11 cellular contexts compared by ENCODE assay signal in the genomic region with DNA sequence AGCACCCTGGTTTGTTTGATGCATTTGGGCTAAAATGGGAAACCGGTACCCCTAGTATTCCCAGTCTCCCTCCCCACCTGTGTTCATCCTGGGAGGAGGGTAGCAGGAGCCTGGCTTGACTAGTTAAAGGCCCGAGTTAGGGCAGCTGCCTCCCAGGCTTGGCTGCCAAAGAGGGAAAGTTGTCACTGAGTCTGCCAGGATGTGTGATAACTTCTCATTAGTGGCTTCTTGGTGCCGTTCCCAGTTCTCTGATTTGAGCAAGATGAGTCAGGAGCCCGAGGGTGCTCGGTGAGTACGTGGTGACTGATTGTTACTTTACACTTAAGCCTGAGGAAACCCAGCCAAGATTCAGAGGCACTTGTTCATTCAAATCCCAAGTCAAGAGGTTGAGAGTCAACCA. TPM values are rescaled to one million over a fixed set of nuclear protein-coding genes. Genes with fewer than 3 reads are reported as not detected.
A peak's percentile ranks its signal among the peaks of the same experiment; 100 is the strongest.
DNase-seq lines count a peak whose midpoint lies in the region; ATAC-seq and TF ChIP-seq lines count a peak whose summit lies in the region.
"Had no signal": no experiment of that assay in that cellular context is flagged by ENCODE, and none has a peak within 500 bp of the region (broad histone marks: within the 10 kb centered on the region; RNA-seq: fewer than 3 reads in every experiment).

No MANE protein-coding gene starts in this region.

- H3K4me3 Mint-ChIP-seq in MCF 10A (ENCODE audit: unreplicated experiment): peak overlapping the region; percentile 4
- no peak overlapping the region for H3K4me3 Mint-ChIP-seq in stimulated activated naive CD8-positive, alpha-beta T cell treated with anti-CD3 and anti-CD28 coated beads, Interleukin-15, amount 100 ng/mL, for 72 hours
- H3K4me3 Mint-ChIP-seq: activated T-cell treated with anti-CD3 and anti-CD28 coated beads, Interleukin-2, amount 50 U/mL, for 24 hours had no signal

- H3F3A ChIP-seq in smooth muscle cell (ENCODE audit: low read depth) (no peaks in the 10 kb centered on the region), MM.1S (ENCODE audit: insufficient read depth, low read length) (no peaks in the 10 kb centered on the region)

- no peak overlapping the region for H3K18ac ChIP-seq in IMR-90 (ENCODE audit: low read depth, low read length)

- H3K27me3 ChIP-seq in IMR-90 (ENCODE audit: control insufficient read depth, insufficient read depth, low read length): peaks cover 25% of the 10 kb centered on the region
- H3K27me3 ChIP-seq in smooth muscle cell (ENCODE audit: low read depth): no peaks in the 10 kb centered on the region
- 0 out of 2 replicates have a peak, but pooled peaks cover 4% of the 10 kb centered on the region for H3K27me3 ChIP-seq in MM.1S (replicated peaks; ENCODE audit: insufficient read depth, low read length)
- H3K27me3 ChIP-seq: BLaER1 treated with 17β-estradiol and CSF1 and Interleukin-3, amounts not matched to agents 10 nM and 100 nM had no signal

- no peaks in the 10 kb centered on the region for H3K9me1 ChIP-seq in IMR-90 (ENCODE audit: insufficient read depth, low read length)

- H3K27me3 Mint-ChIP-seq in MCF 10A (ENCODE audit: insufficient read depth, unreplicated experiment): peaks cover 13% of the 10 kb centered on the region
- peaks cover 6% of the 10 kb centered on the region for H3K27me3 Mint-ChIP-seq in stimulated activated naive CD8-positive, alpha-beta T cell treated with anti-CD3 and anti-CD28 coated beads, Interleukin-15, amount 100 ng/mL, for 72 hours

- TF ChIP-seq CTCF in IMR-90 (conservative IDR thresholded peaks at IDR 0.05; ENCODE audit: low read depth, low read length) (no peak), MCF 10A (IDR thresholded peaks at IDR 0.05; ENCODE audit: unreplicated experiment) (no peak), smooth muscle cell (IDR thresholded peaks at IDR 0.05; ENCODE audit: borderline replicate concordance, insufficient read depth, poor library complexity, severe bottlenecking) (no peak), MM.1S (IDR thresholded peaks at IDR 0.05; ENCODE audit: low read length) (no peak)

- DNase-seq in A172 (ENCODE audit: low spot score) (peak; percentile 99), IMR-90 (peak; percentile 91), MCF 10A (ENCODE audit: unreplicated experiment) (peak; percentile 99), kidney glomerular epithelial cell (lab: John Stamatoyannopoulos, UW) (peak; percentile 89), smooth muscle cell (lab: John Stamatoyannopoulos, UW; ENCODE audit: unreplicated experiment) (no peak), MM.1S (no peak)
- no peak for DNase-seq in stimulated activated naive CD8-positive, alpha-beta T cell treated with anti-CD3 and anti-CD28 coated beads, Interleukin-15, amount 100 ng/mL, for 72 hours
- DNase-seq: activated T-cell treated with anti-CD3 and anti-CD28 coated beads, Interleukin-2, amount 50 U/mL, for 24 hours had no signal

- peaks cover 9% of the 10 kb centered on the region for H3K4me1 Mint-ChIP-seq in MCF 10A (ENCODE audit: insufficient read depth, unreplicated experiment)
- no peaks in the 10 kb centered on the region for H3K4me1 Mint-ChIP-seq in stimulated activated naive CD8-positive, alpha-beta T cell treated with anti-CD3 and anti-CD28 coated beads, Interleukin-15, amount 100 ng/mL, for 72 hours

- H3K4me1 ChIP-seq in IMR-90 (ENCODE audit: control insufficient read depth, insufficient read depth, low read length) (peaks cover 8% of the 10 kb centered on the region), smooth muscle cell (ENCODE audit: low read depth) (no peaks in the 10 kb centered on the region), MM.1S (ENCODE audit: low read length) (no peaks in the 10 kb centered on the region)

- ATAC-seq in IMR-90 (ENCODE audit: low read depth) (peak; percentile 85), HG03095 (IDR thresholded peaks at IDR 0.05; ENCODE audit: unreplicated experiment) (no peak)
- ATAC-seq in stimulated activated naive CD8-positive, alpha-beta T cell treated with anti-CD3 and anti-CD28 coated beads, Interleukin-15, amount 100 ng/mL, for 72 hours: no peak

- no peak overlapping the region for H2BK120ac ChIP-seq in IMR-90 (ENCODE audit: low read depth, low read length)

- no peak overlapping the region for H4K5ac ChIP-seq in IMR-90 (ENCODE audit: low read depth, low read length)

- H3K4me2 ChIP-seq in IMR-90 (ENCODE audit: low read depth, low read length): no peak overlapping the region
- H3K4me2 ChIP-seq in smooth muscle cell: no peak overlapping the region
- H3K4me2 ChIP-seq in MM.1S (ENCODE audit: low read depth, low read length): no peak overlapping the region

- no TSS peak for BruUV-seq in IMR-90 (replicated peaks; lab: Mats Ljungman, UMichigan)
- no TSS peak for BruUV-seq in MCF 10A (replicated peaks; lab: Mats Ljungman, UMichigan)

- no peak overlapping the region for H4K91ac ChIP-seq in IMR-90 (ENCODE audit: insufficient read depth, low read depth, low read length)

- H2AK9ac ChIP-seq in IMR-90 (replicated peaks; ENCODE audit: low read depth, low read length, poor library complexity): peak overlapping the region; percentile 85

- H2BK15ac ChIP-seq in IMR-90 (ENCODE audit: low read depth, low read length): peak overlapping the region; percentile 24; the same call in 1 of the 3 replicates

- POLR2A ChIA-PET in IMR-90 (lab: Charles Lee; ENCODE audit: unreplicated experiment) (no interaction called here), MCF 10A (lab: Yijun Ruan, JAX) (interaction anchor here (1.1 to 1.7 kb wide), 2 partner anchors 18 to 44 kb away, joined by 3 to 6 read pairs; no protein-coding TSS in a partner anchor)

- H3K27ac Mint-ChIP-seq in MCF 10A (ENCODE audit: low read depth, unreplicated experiment): peak overlapping the region; percentile 46
- H3K27ac Mint-ChIP-seq in stimulated activated naive CD8-positive, alpha-beta T cell treated with anti-CD3 and anti-CD28 coated beads, Interleukin-15, amount 100 ng/mL, for 72 hours: peak overlapping the region in 1 of 2 donors; percentile 50
- H3K27ac Mint-ChIP-seq: activated T-cell treated with anti-CD3 and anti-CD28 coated beads, Interleukin-2, amount 50 U/mL, for 24 hours had no signal

- H3K14ac ChIP-seq in IMR-90 (replicated peaks; ENCODE audit: low read depth, low read length): 0 out of 2 replicates have a peak overlapping the region, but pooled peaks have one; percentile 39

- no peaks in the 10 kb centered on the region for H3K9me3 Mint-ChIP-seq in MCF 10A (ENCODE audit: unreplicated experiment)
- no peaks in the 10 kb centered on the region for H3K9me3 Mint-ChIP-seq in stimulated activated naive CD8-positive, alpha-beta T cell treated with anti-CD3 and anti-CD28 coated beads, Interleukin-15, amount 100 ng/mL, for 72 hours
- H3K9me3 Mint-ChIP-seq: activated T-cell treated with anti-CD3 and anti-CD28 coated beads, Interleukin-2, amount 50 U/mL, for 24 hours had no signal

- H3K9me2 ChIP-seq in MM.1S (replicated peaks; ENCODE audit: insufficient read depth, low read length): no peaks in the 10 kb centered on the region

- H3K56ac ChIP-seq in IMR-90 (ENCODE audit: extremely low read depth, insufficient read depth, low read length): no peak overlapping the region

- TF ChIP-seq POLR2A in IMR-90 (IDR thresholded peaks at IDR 0.05; ENCODE audit: low read depth, low read length): no peak

- no peaks in the 10 kb centered on the region for H3K36me3 Mint-ChIP-seq in MCF 10A (ENCODE audit: insufficient read depth, unreplicated experiment)

- no peak overlapping the region for H2BK20ac ChIP-seq in IMR-90 (ENCODE audit: low read depth, low read length)

- H4K20me1 ChIP-seq in IMR-90 (ENCODE audit: insufficient read depth, low read length) (no peaks in the 10 kb centered on the region; the same call in 1 of the 2 replicates), smooth muscle cell (ENCODE audit: low read depth) (no peaks in the 10 kb centered on the region), MM.1S (ENCODE audit: insufficient read depth, low read length) (no peaks in the 10 kb centered on the region)
- H4K20me1 ChIP-seq: BLaER1 treated with 17β-estradiol and CSF1 and Interleukin-3, amounts not matched to agents 10 nM and 100 nM had no signal

- in situ Hi-C loops in IMR-90 (cut with MboI; ENCODE audit: low sequenced_read_pairs): no loop called here

- H3K79me2 ChIP-seq in smooth muscle cell (ENCODE audit: low read depth): no peaks in the 10 kb centered on the region
- no peaks in the 10 kb centered on the region for H3K79me2 ChIP-seq in MM.1S (ENCODE audit: low read length)

- H4K8ac ChIP-seq in IMR-90 (ENCODE audit: low read depth in 2 of 2, low read length in 2 of 2): 0 out of 4 replicates have a peak overlapping the region, but pooled peaks of 1 of the 2 experiments have one; percentile 19

- H2BK5ac ChIP-seq in IMR-90 (ENCODE audit: low read depth, low read length, poor library complexity, severe bottlenecking): no peak overlapping the region

- peak overlapping the region; percentile 45; the same call in 1 of the 2 replicates for H3K4ac ChIP-seq in IMR-90 (ENCODE audit: low read depth, low read length)

- H3K9ac ChIP-seq in IMR-90 (ENCODE audit: low read depth, low read length) (no peak overlapping the region), smooth muscle cell (ENCODE audit: low read depth) (no peak overlapping the region), MM.1S (ENCODE audit: low read length) (no peak overlapping the region)
- H3K9ac ChIP-seq: BLaER1 treated with 17β-estradiol and CSF1 and Interleukin-3, amounts not matched to agents 10 nM and 100 nM had no signal

- no peak for TF ChIP-seq RAD21 in IMR-90 (IDR thresholded peaks at IDR 0.05; ENCODE audit: low read length)

- H3K4me3 ChIP-seq in IMR-90 (ENCODE audit: insufficient read depth, low read depth, low read length): no peak overlapping the region
- no peak overlapping the region for H3K4me3 ChIP-seq in smooth muscle cell
- H3K4me3 ChIP-seq in MM.1S (ENCODE audit: low read length): no peak overlapping the region
- H3K4me3 ChIP-seq: BLaER1 treated with 17β-estradiol and CSF1 and Interleukin-3, amounts not matched to agents 10 nM and 100 nM had no signal

- H3K23ac ChIP-seq in IMR-90 (ENCODE audit: low read depth, low read length): no peak overlapping the region

- no peaks in the 10 kb centered on the region for H3K79me1 ChIP-seq in IMR-90 (ENCODE audit: low read depth in 1 of 2, low read length in 2 of 2)

- H2AFZ ChIP-seq in IMR-90 (replicated peaks; ENCODE audit: low read length, poor library complexity) (peak overlapping the region; percentile 17), smooth muscle cell (ENCODE audit: low read depth) (no peak overlapping the region), MM.1S (ENCODE audit: low read length) (no peak overlapping the region)

- 0% methylated on average over 4 of the region's 6 CpGs; no CpG with 5 or more reads in 1 of the 2 experiments for WGBS in IMR-90 (ENCODE audit: extremely low coverage in 2 of 2, insufficient read length in 1 of 2), 2 experiments
- 32% methylated on average over 6 of the region's 6 CpGs for WGBS in smooth muscle cell (ENCODE audit: low lambda C conversion rate)

- H3K36me3 ChIP-seq in IMR-90 (ENCODE audit: control insufficient read depth, insufficient read depth, low read length): no peaks in the 10 kb centered on the region
- H3K36me3 ChIP-seq in smooth muscle cell (ENCODE audit: low read depth): no peaks in the 10 kb centered on the region
- H3K36me3 ChIP-seq in MM.1S (replicated peaks; ENCODE audit: insufficient read depth, low read length): no peaks in the 10 kb centered on the region
- H3K36me3 ChIP-seq: BLaER1 treated with 17β-estradiol and CSF1 and Interleukin-3, amounts not matched to agents 10 nM and 100 nM had no signal

- CTCF ChIA-PET in IMR-90 (lab: Yijun Ruan, JAX) (no interaction called here), MCF 10A (lab: Yijun Ruan, JAX) (no interaction called here)

- dilution Hi-C loops in IMR-90 (cut with HindIII; ENCODE audit: low sequenced_read_pairs, unreplicated experiment): no loop called here

- peaks cover 10% of the 10 kb centered on the region for H3K9me3 ChIP-seq in IMR-90 (ENCODE audit: control insufficient read depth, insufficient read depth, low read length)
- no peaks in the 10 kb centered on the region for H3K9me3 ChIP-seq in smooth muscle cell (replicated peaks; ENCODE audit: low read depth)
- no peaks in the 10 kb centered on the region for H3K9me3 ChIP-seq in MM.1S (replicated peaks; ENCODE audit: insufficient read depth, low read length)

- no peak overlapping the region; the same call in 1 of the 2 replicates for H2AK5ac ChIP-seq in IMR-90 (ENCODE audit: low read depth, low read length)

- no peak overlapping the region for H3K27ac ChIP-seq in IMR-90 (ENCODE audit: insufficient read depth, low read length)
- H3K27ac ChIP-seq in smooth muscle cell (ENCODE audit: low read depth): no peak overlapping the region
- H3K27ac ChIP-seq in MM.1S (ENCODE audit: low read length): no peak overlapping the region
- H3K27ac ChIP-seq: BLaER1 treated with 17β-estradiol and CSF1 and Interleukin-3, amounts not matched to agents 10 nM and 100 nM had no signal

- intact Hi-C loops in IMR-90 (cut with micrococcal nuclease): no loop called here
- intact Hi-C loops in MCF 10A (cut with micrococcal nuclease): no loop called here

RNA-seq across cellular contexts. Expression of a gene that starts 2.5 kb away (rescaled TPM):
- 0.12 TPM in 1 of 2 replicates, not detected in the other for total RNA-seq in A172 (2014; rRNA removed; shearing (Covaris generic))
- total RNA-seq in IMR-90 (2012; rRNA removed): not detected in 2 replicates
- 0.06 and 0.09 TPM in 2 replicates for polyA plus RNA-seq in IMR-90 (2012; rRNA removed)
- 0.07 TPM in 1 of 2 replicates, not detected in the other for polyA plus RNA-seq in IMR-90 (2012; cell fraction: cytosol; rRNA removed)
- polyA plus RNA-seq in IMR-90 (2012; cell fraction: nucleus; rRNA removed; ENCODE audit: low replicate concordance): 0.07 and 0.14 TPM in 2 replicates
- total RNA-seq in MCF 10A (2022): not detected in 2 replicates
- total RNA-seq in smooth muscle cell: not detected in 2 replicates
- not detected in 2 replicates for polyA plus RNA-seq in smooth muscle cell
- total RNA-seq: urinary bladder had no signal
- polyA plus RNA-seq: urinary bladder had no signal

RNA-seq across cellular contexts. Expression of a gene that starts 16.3 kb away (rescaled TPM):
- not detected in 2 replicates for total RNA-seq in A172 (2014; rRNA removed; shearing (Covaris generic))
- total RNA-seq in IMR-90 (2012; rRNA removed) (not detected in 2 replicates), MCF 10A (2022) (not detected in 2 replicates), smooth muscle cell (not detected in 2 replicates)
- polyA plus RNA-seq in IMR-90 (2012; rRNA removed) (not detected in 2 replicates), smooth muscle cell (not detected in 2 replicates)
- not detected in 2 replicates for polyA plus RNA-seq in IMR-90 (2012; cell fraction: cytosol; rRNA removed)
- not detected in 2 replicates for polyA plus RNA-seq in IMR-90 (2012; cell fraction: nucleus; rRNA removed; ENCODE audit: low replicate concordance)
- total RNA-seq: urinary bladder had no signal
- polyA plus RNA-seq: urinary bladder had no signal

RNA-seq across cellular contexts. Expression of a gene that starts 23.9 kb away (rescaled TPM):
- total RNA-seq in A172 (2014; rRNA removed; shearing (Covaris generic)): not detected in 2 replicates
- not detected in 2 replicates for total RNA-seq in IMR-90 (2012; rRNA removed)
- 0.04 and 0.09 TPM in 2 replicates for polyA plus RNA-seq in IMR-90 (2012; rRNA removed)
- polyA plus RNA-seq in IMR-90 (2012; cell fraction: cytosol; rRNA removed): 0.04 and 0.09 TPM in 2 replicates
- polyA plus RNA-seq in IMR-90 (2012; cell fraction: nucleus; rRNA removed; ENCODE audit: low replicate concordance): 0.02 and 0.03 TPM in 2 replicates
- total RNA-seq in MCF 10A (2022): not detected in 2 replicates
- not detected in 2 replicates for total RNA-seq in smooth muscle cell
- not detected in 2 replicates for polyA plus RNA-seq in smooth muscle cell
- total RNA-seq: urinary bladder had no signal
- polyA plus RNA-seq: urinary bladder had no signal

RNA-seq across cellular contexts. Expression of a gene that starts 25.0 kb away (rescaled TPM):
- total RNA-seq in A172 (2014; rRNA removed; shearing (Covaris generic)): 0.05 TPM in 1 of 2 replicates, not detected in the other
- total RNA-seq in IMR-90 (2012; rRNA removed) (not detected in 2 replicates), MCF 10A (2022) (not detected in 2 replicates), smooth muscle cell (0.09 and 1.1 TPM in 2 replicates)
- polyA plus RNA-seq in IMR-90 (2012; rRNA removed) (not detected in 2 replicates), smooth muscle cell (not detected in 2 replicates)
- 0.03 TPM in 1 of 2 replicates, not detected in the other for polyA plus RNA-seq in IMR-90 (2012; cell fraction: cytosol; rRNA removed)
- not detected in 2 replicates for polyA plus RNA-seq in IMR-90 (2012; cell fraction: nucleus; rRNA removed; ENCODE audit: low replicate concordance)
- total RNA-seq: urinary bladder had no signal
- polyA plus RNA-seq: urinary bladder had no signal

RNA-seq across cellular contexts. Expression of a gene that starts 40.3 kb away (rescaled TPM):
- total RNA-seq in A172 (2014; rRNA removed; shearing (Covaris generic)): not detected in 2 replicates
- total RNA-seq in IMR-90 (2012; rRNA removed): not detected in 2 replicates
- not detected in 2 replicates for polyA plus RNA-seq in IMR-90 (2012; rRNA removed)
- not detected in 2 replicates for polyA plus RNA-seq in IMR-90 (2012; cell fraction: cytosol; rRNA removed)
- polyA plus RNA-seq in IMR-90 (2012; cell fraction: nucleus; rRNA removed; ENCODE audit: low replicate concordance): not detected in 2 replicates
- not detected in 2 replicates for total RNA-seq in MCF 10A (2022)
- total RNA-seq in smooth muscle cell: 0.18 and 0.40 TPM in 2 replicates
- polyA plus RNA-seq in smooth muscle cell: not detected in 2 replicates
- total RNA-seq: urinary bladder had no signal
- polyA plus RNA-seq: urinary bladder had no signal

Comparison
In these comparisons a context has a peak if more than half of its experiments do, and no peak if none do; other contexts are left out.
1. DNase-seq: peak in A172 (single experiment), IMR-90 (single experiment), MCF 10A (single experiment) and kidney glomerular epithelial cell (single experiment); none in smooth muscle cell (single experiment), stimulated activated naive CD8-positive, alpha-beta T cell treated with anti-CD3 and anti-CD28 coated beads, Interleukin-15, amount 100 ng/mL, for 72 hours (0 of 2) and MM.1S (single experiment).